2 cellular contexts compared by ENCODE assay signal in the genomic region with DNA sequence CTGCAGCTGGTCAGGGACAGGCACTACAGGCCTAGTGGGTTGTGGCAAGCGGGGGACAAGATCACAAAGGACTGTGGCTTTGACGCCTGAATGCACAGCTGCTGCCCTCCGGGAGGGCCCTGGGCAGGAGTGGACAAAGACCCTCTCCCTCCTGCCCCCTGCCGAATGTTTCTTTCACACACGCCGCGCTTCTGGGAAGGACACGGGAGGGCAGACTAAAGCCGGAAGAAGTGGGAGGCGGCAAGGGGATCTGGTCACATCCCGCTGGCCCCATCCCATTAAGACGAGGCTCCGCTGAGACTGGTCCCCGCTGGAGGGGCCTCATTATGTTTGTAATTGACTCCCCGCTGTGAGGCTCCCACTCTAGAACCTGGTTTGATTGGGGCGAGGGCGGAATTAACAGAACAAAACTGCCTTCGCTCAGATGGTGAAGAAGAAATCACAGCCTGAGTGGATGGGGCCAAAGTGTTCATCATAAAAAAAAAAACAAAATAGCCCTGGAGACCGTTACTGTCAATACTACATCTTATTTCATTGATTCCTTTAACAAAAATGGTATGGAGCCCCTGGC.
TF ChIP-seq lines count a peak whose summit lies in the region.

No MANE protein-coding gene starts in this region.

TF ChIP-seq in H1, 55 proteins besides CTCF, POLR2A, EP300 and RAD21:
- TF ChIP-seq USF2 (IDR thresholded peaks at IDR 0.05; ENCODE audit: low read length) (no peak), CREB1 (IDR thresholded peaks at IDR 0.05) (no peak), RBBP5 (IDR thresholded peaks at IDR 0.05; ENCODE audit: borderline replicate concordance, low read depth, low read length) (no peak), SIN3A (conservative IDR thresholded peaks at IDR 0.05 in 1 of 2, IDR thresholded peaks at IDR 0.05 in 1 of 2; ENCODE audit: low read depth in 1 of 2, low read length in 2 of 2) (no peak), RFX5 (IDR thresholded peaks at IDR 0.05; ENCODE audit: borderline replicate concordance, low read depth, low read length) (no peak), NANOG (IDR thresholded peaks at IDR 0.05; ENCODE audit: insufficient read depth, low read depth, low read length, poor library complexity, severe bottlenecking) (no peak), ATF3 (IDR thresholded peaks at IDR 0.05; ENCODE audit: insufficient read depth, low read depth, low read length) (no peak)

TF ChIP-seq in neural cell, 6 proteins besides CTCF, POLR2A, EP300 and RAD21:
- TF ChIP-seq POLR2AphosphoS5 (IDR thresholded peaks at IDR 0.05) (no peak), SMC3 (conservative IDR thresholded peaks at IDR 0.05; ENCODE audit: poor library complexity) (peak; percentile 38)
